In the genomic region with DNA sequence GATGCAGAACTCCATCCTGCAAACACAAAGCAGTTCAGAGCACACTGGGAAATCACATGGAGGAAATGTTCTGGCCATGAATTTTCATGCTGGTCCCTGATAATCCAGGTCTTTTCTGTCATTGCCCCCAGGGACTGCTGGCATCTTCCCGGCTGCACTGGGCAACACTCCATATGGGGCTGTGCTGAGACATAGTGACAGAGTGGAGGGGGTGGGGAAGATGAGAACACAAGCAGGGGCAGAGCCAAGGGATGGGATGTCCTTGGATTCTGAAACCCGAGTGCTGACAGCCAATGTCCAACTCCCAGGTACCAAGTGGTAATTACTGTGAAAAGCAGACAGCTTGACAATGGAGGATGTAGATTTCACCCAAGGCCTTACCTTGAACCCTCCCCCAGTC, we compare ENCODE assay signal across 17 cellular contexts.
"Had no signal": no experiment of that assay in that cellular context is flagged by ENCODE, and none has a peak within 500 bp of the region (broad histone marks: within the 10 kb centered on the region; RNA-seq: fewer than 3 reads in every experiment).

No MANE protein-coding gene starts in this region.

- H3K27me3 Mint-ChIP-seq: memory B cell; naive thymus-derived CD8-positive, alpha-beta T cell had no signal

- H3K4me3 Mint-ChIP-seq: memory B cell; naive thymus-derived CD8-positive, alpha-beta T cell had no signal

- DNase-seq: activated CD4-positive, alpha-beta T cell treated with anti-CD3 and anti-CD28 coated beads, Interleukin-2, amount 50 U/mL, for 48 hours; activated naive CD4-positive, alpha-beta T cell treated with anti-CD3 and anti-CD28 coated beads, Interleukin-2, amount 50 U/mL, for 16 hours; naive thymus-derived CD8-positive, alpha-beta T cell; pancreas; stimulated activated CD4-positive, alpha-beta T cell treated with anti-CD3 and anti-CD28 coated beads, Interleukin-4, amount 100 ng/mL, for 1 hour; stimulated activated naive CD8-positive, alpha-beta T cell treated with anti-CD3 and anti-CD28 coated beads, Interleukin-15, Interleukin-2, amounts not matched to agents 100 U/mL and 50 U/mL, for 24 hours; T-helper 1 cell; T1000; transverse colon had no signal

- H3K36me3 Mint-ChIP-seq: memory B cell; naive thymus-derived CD8-positive, alpha-beta T cell had no signal

- ATAC-seq: activated CD4-positive, CD25-positive, alpha-beta regulatory T cell treated with anti-CD3 and anti-CD28 coated beads, Interleukin-2, amount 50 U/mL, for 24 hours; esophagus mucosa; left lobe of liver; naive thymus-derived CD8-positive, alpha-beta T cell; pancreas; stimulated activated naive CD8-positive, alpha-beta T cell treated with anti-CD3 and anti-CD28 coated beads, Interleukin-15, Interleukin-2, amounts not matched to agents 100 U/mL and 50 U/mL, for 24 hours had no signal

- H3K9me3 Mint-ChIP-seq: activated T-helper 2 cell treated with anti-CD3 and anti-CD28 coated beads, Interferon-gamma antibody, Interleukin-2, Interleukin-4, amounts not matched to agents 10 μg/mL and 5 μg/mL and 100 μg/mL, durations not matched to agents 14 hours and 24 hours and 36 hours; memory B cell had no signal

- FAIRE-seq: astrocyte, colon, islet of Langerhans, pancreas had no signal

- H3K27ac Mint-ChIP-seq: activated T-helper 2 cell treated with anti-CD3 and anti-CD28 coated beads, Interferon-gamma antibody, Interleukin-2, Interleukin-4, amounts not matched to agents 10 μg/mL and 5 μg/mL and 100 μg/mL, durations not matched to agents 14 hours and 24 hours and 36 hours; memory B cell; naive thymus-derived CD8-positive, alpha-beta T cell had no signal
